ENCODE assay signal across 1 cellular context in the genomic region with DNA sequence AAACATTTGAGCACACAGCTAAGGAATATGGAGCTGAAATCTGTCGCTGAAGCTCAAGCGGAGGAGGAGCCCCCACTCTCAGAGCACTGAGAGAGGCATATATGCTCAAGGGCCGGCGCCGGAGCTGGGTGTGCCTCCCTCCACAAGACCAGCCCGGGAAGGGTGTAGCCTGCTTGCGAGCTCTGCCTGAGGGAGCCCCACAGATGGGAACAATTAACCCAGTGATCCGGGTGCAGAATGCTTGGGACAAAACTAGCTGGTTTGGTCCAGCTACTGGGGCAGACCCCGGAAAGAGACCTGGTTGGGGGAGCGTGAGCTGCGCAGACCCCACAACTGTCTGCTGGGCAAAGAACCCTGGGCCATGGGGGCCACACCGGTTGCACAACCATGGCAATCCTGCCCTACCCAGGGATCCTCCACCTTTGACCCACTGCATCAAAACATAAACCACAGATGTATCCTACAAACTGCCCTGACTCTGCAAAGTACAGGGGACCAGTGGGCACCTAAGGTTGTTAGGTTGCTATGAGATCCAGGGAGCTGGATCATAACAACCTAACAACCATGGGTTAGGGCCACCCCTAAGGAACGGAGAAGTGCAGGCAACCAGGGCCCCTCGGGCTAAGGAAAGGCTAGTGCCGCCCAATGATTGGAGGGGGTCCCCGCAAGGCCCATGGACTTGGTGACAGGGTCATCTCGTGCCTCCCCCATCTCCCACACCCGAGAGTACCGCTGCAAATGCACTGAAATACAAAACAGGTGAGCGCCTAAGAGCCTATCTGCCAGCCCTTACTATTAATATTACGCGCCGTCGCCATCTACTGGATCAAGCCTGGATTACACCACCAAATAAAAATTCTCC.
A peak's percentile ranks its signal among the peaks of the same experiment; 100 is the strongest.
TF ChIP-seq lines count a peak whose summit lies in the region.

No MANE protein-coding gene starts in this region.

TF ChIP-seq in HepG2, 621 proteins besides CTCF, POLR2A, EP300 and RAD21 (continued from another document and continues in another):
- TF ChIP-seq GRHL1 (CRISPR knock-in tag; conservative IDR thresholded peaks at IDR 0.05) (no peak), FLYWCH1 (CRISPR knock-in tag; IDR thresholded peaks at IDR 0.05) (no peak), ZFP36L1 (CRISPR knock-in tag; IDR thresholded peaks at IDR 0.05) (0 out of 2 replicates have a peak, but pooled peaks have one; percentile 46), MNT (IDR thresholded peaks at IDR 0.05) (no peak), ZNF251 (CRISPR knock-in tag; IDR thresholded peaks at IDR 0.05) (no peak), ZNF501 (CRISPR knock-in tag; IDR thresholded peaks at IDR 0.05) (peak; percentile 68), SP1 (IDR thresholded peaks at IDR 0.05) (no peak), SP1 (CRISPR knock-in tag; IDR thresholded peaks at IDR 0.05) (no peak; the same call in 1 of the 2 replicates), ZNF432 (CRISPR knock-in tag; IDR thresholded peaks at IDR 0.05; ENCODE audit: borderline replicate concordance) (no peak), FOXC1 (CRISPR knock-in tag; IDR thresholded peaks at IDR 0.05; ENCODE audit: borderline replicate concordance) (peak; percentile 69; the same call in 1 of the 2 replicates), MEIS1 (CRISPR knock-in tag; IDR thresholded peaks at IDR 0.05; ENCODE audit: borderline replicate concordance) (no peak), POGZ (CRISPR knock-in tag; IDR thresholded peaks at IDR 0.05) (peak; percentile 77), ZNF792 (CRISPR knock-in tag; IDR thresholded peaks at IDR 0.05) (peak; percentile 43; the same call in 1 of the 2 replicates), HNRNPLL (IDR thresholded peaks at IDR 0.05; ENCODE audit: low read depth, low read length, poor library complexity, severe bottlenecking) (no peak), ZFP36L2 (CRISPR knock-in tag; IDR thresholded peaks at IDR 0.05) (peak; percentile 21; the same call in 1 of the 2 replicates), MAF1 (CRISPR knock-in tag; IDR thresholded peaks at IDR 0.05; ENCODE audit: borderline replicate concordance) (no peak), CBX1 (IDR thresholded peaks at IDR 0.05; ENCODE audit: low read depth) (no peak), YY1 (IDR thresholded peaks at IDR 0.05; ENCODE audit: insufficient read depth, insufficient replicate concordance, low read depth, low read length) (no peak), U2AF2 (IDR thresholded peaks at IDR 0.05; ENCODE audit: low read depth, low read length) (no peak), JARID2 (CRISPR knock-in tag; IDR thresholded peaks at IDR 0.05; ENCODE audit: insufficient replicate concordance) (no peak), ISX (CRISPR knock-in tag; conservative IDR thresholded peaks at IDR 0.05) (no peak), ZBED4 (CRISPR knock-in tag; IDR thresholded peaks at IDR 0.05; ENCODE audit: borderline replicate concordance) (no peak), ZNF24 (IDR thresholded peaks at IDR 0.05) (no peak), ZBTB38 (CRISPR knock-in tag; IDR thresholded peaks at IDR 0.05) (no peak; the same call in 1 of the 2 replicates), NFYC (CRISPR knock-in tag; IDR thresholded peaks at IDR 0.05) (no peak), ZNF446 (CRISPR knock-in tag; IDR thresholded peaks at IDR 0.05) (no peak), TOE1 (CRISPR knock-in tag; IDR thresholded peaks at IDR 0.05) (no peak)
- TF ChIP-seq, protein P1, sequence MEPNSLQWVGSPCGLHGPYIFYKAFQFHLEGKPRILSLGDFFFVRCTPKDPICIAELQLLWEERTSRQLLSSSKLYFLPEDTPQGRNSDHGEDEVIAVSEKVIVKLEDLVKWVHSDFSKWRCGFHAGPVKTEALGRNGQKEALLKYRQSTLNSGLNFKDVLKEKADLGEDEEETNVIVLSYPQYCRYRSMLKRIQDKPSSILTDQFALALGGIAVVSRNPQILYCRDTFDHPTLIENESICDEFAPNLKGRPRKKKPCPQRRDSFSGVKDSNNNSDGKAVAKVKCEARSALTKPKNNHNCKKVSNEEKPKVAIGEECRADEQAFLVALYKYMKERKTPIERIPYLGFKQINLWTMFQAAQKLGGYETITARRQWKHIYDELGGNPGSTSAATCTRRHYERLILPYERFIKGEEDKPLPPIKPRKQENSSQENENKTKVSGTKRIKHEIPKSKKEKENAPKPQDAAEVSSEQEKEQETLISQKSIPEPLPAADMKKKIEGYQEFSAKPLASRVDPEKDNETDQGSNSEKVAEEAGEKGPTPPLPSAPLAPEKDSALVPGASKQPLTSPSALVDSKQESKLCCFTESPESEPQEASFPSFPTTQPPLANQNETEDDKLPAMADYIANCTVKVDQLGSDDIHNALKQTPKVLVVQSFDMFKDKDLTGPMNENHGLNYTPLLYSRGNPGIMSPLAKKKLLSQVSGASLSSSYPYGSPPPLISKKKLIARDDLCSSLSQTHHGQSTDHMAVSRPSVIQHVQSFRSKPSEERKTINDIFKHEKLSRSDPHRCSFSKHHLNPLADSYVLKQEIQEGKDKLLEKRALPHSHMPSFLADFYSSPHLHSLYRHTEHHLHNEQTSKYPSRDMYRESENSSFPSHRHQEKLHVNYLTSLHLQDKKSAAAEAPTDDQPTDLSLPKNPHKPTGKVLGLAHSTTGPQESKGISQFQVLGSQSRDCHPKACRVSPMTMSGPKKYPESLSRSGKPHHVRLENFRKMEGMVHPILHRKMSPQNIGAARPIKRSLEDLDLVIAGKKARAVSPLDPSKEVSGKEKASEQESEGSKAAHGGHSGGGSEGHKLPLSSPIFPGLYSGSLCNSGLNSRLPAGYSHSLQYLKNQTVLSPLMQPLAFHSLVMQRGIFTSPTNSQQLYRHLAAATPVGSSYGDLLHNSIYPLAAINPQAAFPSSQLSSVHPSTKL (CRISPR knock-in tag; IDR thresholded peaks at IDR 0.05) = peak; percentile 65; the same call in 1 of the 2 replicates
- TF ChIP-seq, protein P2, sequence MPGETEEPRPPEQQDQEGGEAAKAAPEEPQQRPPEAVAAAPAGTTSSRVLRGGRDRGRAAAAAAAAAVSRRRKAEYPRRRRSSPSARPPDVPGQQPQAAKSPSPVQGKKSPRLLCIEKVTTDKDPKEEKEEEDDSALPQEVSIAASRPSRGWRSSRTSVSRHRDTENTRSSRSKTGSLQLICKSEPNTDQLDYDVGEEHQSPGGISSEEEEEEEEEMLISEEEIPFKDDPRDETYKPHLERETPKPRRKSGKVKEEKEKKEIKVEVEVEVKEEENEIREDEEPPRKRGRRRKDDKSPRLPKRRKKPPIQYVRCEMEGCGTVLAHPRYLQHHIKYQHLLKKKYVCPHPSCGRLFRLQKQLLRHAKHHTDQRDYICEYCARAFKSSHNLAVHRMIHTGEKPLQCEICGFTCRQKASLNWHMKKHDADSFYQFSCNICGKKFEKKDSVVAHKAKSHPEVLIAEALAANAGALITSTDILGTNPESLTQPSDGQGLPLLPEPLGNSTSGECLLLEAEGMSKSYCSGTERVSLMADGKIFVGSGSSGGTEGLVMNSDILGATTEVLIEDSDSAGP (CRISPR knock-in tag; IDR thresholded peaks at IDR 0.05; ENCODE audit: borderline replicate concordance) = peak; percentile 61
- TF ChIP-seq, protein P3, sequence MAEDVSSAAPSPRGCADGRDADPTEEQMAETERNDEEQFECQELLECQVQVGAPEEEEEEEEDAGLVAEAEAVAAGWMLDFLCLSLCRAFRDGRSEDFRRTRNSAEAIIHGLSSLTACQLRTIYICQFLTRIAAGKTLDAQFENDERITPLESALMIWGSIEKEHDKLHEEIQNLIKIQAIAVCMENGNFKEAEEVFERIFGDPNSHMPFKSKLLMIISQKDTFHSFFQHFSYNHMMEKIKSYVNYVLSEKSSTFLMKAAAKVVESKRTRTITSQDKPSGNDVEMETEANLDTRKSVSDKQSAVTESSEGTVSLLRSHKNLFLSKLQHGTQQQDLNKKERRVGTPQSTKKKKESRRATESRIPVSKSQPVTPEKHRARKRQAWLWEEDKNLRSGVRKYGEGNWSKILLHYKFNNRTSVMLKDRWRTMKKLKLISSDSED (CRISPR knock-in tag; IDR thresholded peaks at IDR 0.05) = 0 out of 2 replicates have a peak, but pooled peaks have one; percentile 35
- TF ChIP-seq, protein P4, sequence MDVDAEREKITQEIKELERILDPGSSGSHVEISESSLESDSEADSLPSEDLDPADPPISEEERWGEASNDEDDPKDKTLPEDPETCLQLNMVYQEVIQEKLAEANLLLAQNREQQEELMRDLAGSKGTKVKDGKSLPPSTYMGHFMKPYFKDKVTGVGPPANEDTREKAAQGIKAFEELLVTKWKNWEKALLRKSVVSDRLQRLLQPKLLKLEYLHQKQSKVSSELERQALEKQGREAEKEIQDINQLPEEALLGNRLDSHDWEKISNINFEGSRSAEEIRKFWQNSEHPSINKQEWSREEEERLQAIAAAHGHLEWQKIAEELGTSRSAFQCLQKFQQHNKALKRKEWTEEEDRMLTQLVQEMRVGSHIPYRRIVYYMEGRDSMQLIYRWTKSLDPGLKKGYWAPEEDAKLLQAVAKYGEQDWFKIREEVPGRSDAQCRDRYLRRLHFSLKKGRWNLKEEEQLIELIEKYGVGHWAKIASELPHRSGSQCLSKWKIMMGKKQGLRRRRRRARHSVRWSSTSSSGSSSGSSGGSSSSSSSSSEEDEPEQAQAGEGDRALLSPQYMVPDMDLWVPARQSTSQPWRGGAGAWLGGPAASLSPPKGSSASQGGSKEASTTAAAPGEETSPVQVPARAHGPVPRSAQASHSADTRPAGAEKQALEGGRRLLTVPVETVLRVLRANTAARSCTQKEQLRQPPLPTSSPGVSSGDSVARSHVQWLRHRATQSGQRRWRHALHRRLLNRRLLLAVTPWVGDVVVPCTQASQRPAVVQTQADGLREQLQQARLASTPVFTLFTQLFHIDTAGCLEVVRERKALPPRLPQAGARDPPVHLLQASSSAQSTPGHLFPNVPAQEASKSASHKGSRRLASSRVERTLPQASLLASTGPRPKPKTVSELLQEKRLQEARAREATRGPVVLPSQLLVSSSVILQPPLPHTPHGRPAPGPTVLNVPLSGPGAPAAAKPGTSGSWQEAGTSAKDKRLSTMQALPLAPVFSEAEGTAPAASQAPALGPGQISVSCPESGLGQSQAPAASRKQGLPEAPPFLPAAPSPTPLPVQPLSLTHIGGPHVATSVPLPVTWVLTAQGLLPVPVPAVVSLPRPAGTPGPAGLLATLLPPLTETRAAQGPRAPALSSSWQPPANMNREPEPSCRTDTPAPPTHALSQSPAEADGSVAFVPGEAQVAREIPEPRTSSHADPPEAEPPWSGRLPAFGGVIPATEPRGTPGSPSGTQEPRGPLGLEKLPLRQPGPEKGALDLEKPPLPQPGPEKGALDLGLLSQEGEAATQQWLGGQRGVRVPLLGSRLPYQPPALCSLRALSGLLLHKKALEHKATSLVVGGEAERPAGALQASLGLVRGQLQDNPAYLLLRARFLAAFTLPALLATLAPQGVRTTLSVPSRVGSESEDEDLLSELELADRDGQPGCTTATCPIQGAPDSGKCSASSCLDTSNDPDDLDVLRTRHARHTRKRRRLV (CRISPR knock-in tag; IDR thresholded peaks at IDR 0.05) = no peak
- TF ChIP-seq, protein P5, sequence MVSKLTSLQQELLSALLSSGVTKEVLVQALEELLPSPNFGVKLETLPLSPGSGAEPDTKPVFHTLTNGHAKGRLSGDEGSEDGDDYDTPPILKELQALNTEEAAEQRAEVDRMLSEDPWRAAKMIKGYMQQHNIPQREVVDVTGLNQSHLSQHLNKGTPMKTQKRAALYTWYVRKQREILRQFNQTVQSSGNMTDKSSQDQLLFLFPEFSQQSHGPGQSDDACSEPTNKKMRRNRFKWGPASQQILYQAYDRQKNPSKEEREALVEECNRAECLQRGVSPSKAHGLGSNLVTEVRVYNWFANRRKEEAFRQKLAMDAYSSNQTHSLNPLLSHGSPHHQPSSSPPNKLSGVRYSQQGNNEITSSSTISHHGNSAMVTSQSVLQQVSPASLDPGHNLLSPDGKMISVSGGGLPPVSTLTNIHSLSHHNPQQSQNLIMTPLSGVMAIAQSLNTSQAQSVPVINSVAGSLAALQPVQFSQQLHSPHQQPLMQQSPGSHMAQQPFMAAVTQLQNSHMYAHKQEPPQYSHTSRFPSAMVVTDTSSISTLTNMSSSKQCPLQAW (CRISPR knock-in tag; IDR thresholded peaks at IDR 0.05) = 0 out of 2 replicates have a peak, but pooled peaks have one; percentile 32
